In genomic region chr6:168724033-168724432, GRCh38 we compare ENCODE assay signal across 1 cellular context.
TF ChIP-seq lines count a peak whose summit lies in the region.

No MANE protein-coding gene starts in this region.

TF ChIP-seq in HEK293, 187 proteins besides CTCF, POLR2A, EP300 and RAD21 (continued from another document):
- peak; percentile 99; the same call in 1 of the 2 replicates for TF ChIP-seq TRIM28 (IDR thresholded peaks at IDR 0.05; ENCODE audit: borderline replicate concordance, low read length)
- peak; percentile 80 for TF ChIP-seq SETDB1 (IDR thresholded peaks at IDR 0.05; ENCODE audit: insufficient read length, low read length)
